17 cellular contexts compared by ENCODE assay signal in the genomic region with DNA sequence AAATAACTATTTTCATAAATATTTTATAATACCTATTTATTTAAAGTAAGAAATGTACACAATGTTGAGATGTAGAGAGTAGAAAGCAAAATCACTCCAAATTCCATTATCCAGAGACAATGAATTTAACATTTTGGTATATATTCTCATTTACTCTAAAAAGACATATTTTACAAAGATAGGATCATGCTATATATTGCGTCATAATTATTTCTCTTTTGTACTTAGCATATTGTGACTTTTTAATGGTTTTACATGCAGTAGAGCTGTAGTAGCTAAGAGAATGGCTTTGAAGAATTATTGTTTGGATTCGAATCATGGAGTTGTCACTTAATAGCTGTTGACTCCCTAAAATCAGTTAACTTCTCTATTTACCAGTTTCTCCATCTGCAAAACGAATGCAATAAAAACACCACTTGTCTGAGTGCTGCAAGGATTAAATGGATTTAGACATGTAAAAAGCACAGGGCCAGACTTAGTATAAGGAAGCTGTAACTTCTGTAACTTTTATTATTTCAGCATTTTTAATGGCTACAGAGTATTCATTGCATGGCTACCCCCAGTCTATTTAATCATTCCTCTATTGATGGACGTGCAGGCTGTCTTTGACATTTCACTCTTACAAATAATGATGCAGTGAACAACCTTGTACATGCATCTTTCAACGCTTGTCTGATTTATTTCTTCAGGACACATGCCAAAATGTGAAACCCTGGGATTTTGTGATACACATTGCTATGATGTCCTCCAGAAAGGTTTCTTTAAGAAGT. TPM values are rescaled to one million over a fixed set of nuclear protein-coding genes. Genes with fewer than 3 reads are reported as not detected.
DNase-seq lines count a peak whose midpoint lies in the region; ATAC-seq, FAIRE-seq and TF ChIP-seq lines count a peak whose summit lies in the region.
"Had no signal": no experiment of that assay in that cellular context is flagged by ENCODE, and none has a peak within 500 bp of the region (broad histone marks: within the 10 kb centered on the region; RNA-seq: fewer than 3 reads in every experiment).

No MANE protein-coding gene starts in this region.

- H3K4me3 Mint-ChIP-seq in immature natural killer cell, result no peak overlapping the region
- H3K4me3 Mint-ChIP-seq: activated naive CD4-positive, alpha-beta T cell treated with anti-CD3 and anti-CD28 coated beads for 36 hours had no signal

- H3K4me3 ChIP-seq in MM.1S (ENCODE audit: low read length) (no peak overlapping the region), right atrium auricular region (no peak overlapping the region), transverse colon (no peak overlapping the region)
- H3K4me3 ChIP-seq: SK-N-MC, thoracic aorta had no signal

- peaks cover 2 to 6% (median 5%) of the 10 kb centered on the region in 3 donors for H3K27me3 Mint-ChIP-seq in immature natural killer cell (ENCODE audit: low read depth in 3 of 3)

- H3K27ac Mint-ChIP-seq in immature natural killer cell, result no peak overlapping the region
- H3K27ac Mint-ChIP-seq: activated naive CD4-positive, alpha-beta T cell treated with anti-CD3 and anti-CD28 coated beads for 36 hours had no signal

- TF ChIP-seq EP300 in transverse colon (IDR thresholded peaks at IDR 0.05; ENCODE audit: low read depth), result no peak

- 0 out of 2 replicates have a peak, but pooled peaks cover 6% of the 10 kb centered on the region for H3K4me1 ChIP-seq in MM.1S (ENCODE audit: low read length)
- H3K4me1 ChIP-seq in right atrium auricular region, result no peaks in the 10 kb centered on the region
- peaks cover 0 to 31% (median 2%) of the 10 kb centered on the region in 4 donors for H3K4me1 ChIP-seq in transverse colon

- no peaks in the 10 kb centered on the region for H3K4me1 Mint-ChIP-seq in immature natural killer cell

- no peaks in the 10 kb centered on the region for H3K9me3 ChIP-seq in MM.1S (replicated peaks; ENCODE audit: insufficient read depth, low read length)
- H3K9me3 ChIP-seq in right atrium auricular region, result no peaks in the 10 kb centered on the region
- H3K9me3 ChIP-seq in transverse colon, result no peaks in the 10 kb centered on the region
- H3K9me3 ChIP-seq: thoracic aorta had no signal

- H3K9ac ChIP-seq in MM.1S (ENCODE audit: low read length), result no peak overlapping the region

- H3K27me3 ChIP-seq in MM.1S (replicated peaks; ENCODE audit: insufficient read depth, low read length) (no peaks in the 10 kb centered on the region), right atrium auricular region (no peaks in the 10 kb centered on the region), transverse colon (no peaks in the 10 kb centered on the region)
- H3K27me3 ChIP-seq: brain microvascular endothelial cell had no signal

- peaks cover 0 to 2% (median 2%) of the 10 kb centered on the region in 6 donors for H3K9me3 Mint-ChIP-seq in immature natural killer cell
- H3K9me3 Mint-ChIP-seq: activated naive CD4-positive, alpha-beta T cell treated with anti-CD3 and anti-CD28 coated beads for 36 hours had no signal

- no peak for TF ChIP-seq CTCF in MM.1S (IDR thresholded peaks at IDR 0.05; ENCODE audit: low read length)
- TF ChIP-seq CTCF in right atrium auricular region (IDR thresholded peaks at IDR 0.05), result no peak
- no peak for TF ChIP-seq CTCF in transverse colon (IDR thresholded peaks at IDR 0.05)

- H3K36me3 ChIP-seq in MM.1S (replicated peaks; ENCODE audit: insufficient read depth, low read length) (no peaks in the 10 kb centered on the region), right atrium auricular region (no peaks in the 10 kb centered on the region), transverse colon (no peaks in the 10 kb centered on the region)
- H3K36me3 ChIP-seq: brain microvascular endothelial cell, thoracic aorta had no signal

- no peak overlapping the region for H2AFZ ChIP-seq in MM.1S (ENCODE audit: low read length)

- DNase-seq in MM.1S (no peak), right atrium auricular region (ENCODE audit: low spot score) (no peak), immature natural killer cell (no peak), transverse colon (no peak), HTR-8/SVneo (ENCODE audit: insufficient read length, low spot score) (no peak)
- DNase-seq: ACHN; activated naive CD4-positive, alpha-beta T cell treated with anti-CD3 and anti-CD28 coated beads for 36 hours; brain microvascular endothelial cell; mesendoderm; NCI-H1105; NCI-H2227 treated with DMSO at 0.1 percent for 48 hours; nucleus accumbens had no signal

- no peaks in the 10 kb centered on the region for H4K20me1 ChIP-seq in MM.1S (ENCODE audit: insufficient read depth, low read length)

- no peaks in the 10 kb centered on the region for H3K9me2 ChIP-seq in MM.1S (replicated peaks; ENCODE audit: insufficient read depth, low read length)

- intact Hi-C loops in transverse colon (cut with DNase I; ENCODE audit: low total_unique reads), result no loop called here

- no peaks in the 10 kb centered on the region for H3K79me2 ChIP-seq in MM.1S (ENCODE audit: low read length)

- H3F3A ChIP-seq in MM.1S (ENCODE audit: insufficient read depth, low read length), result no peaks in the 10 kb centered on the region

- FAIRE-seq in HTR-8/SVneo (lab: Jason Lieb, UNC), result no peak

- in situ Hi-C loops in transverse colon (cut with MboI; ENCODE audit: low pct_ligation_motif_present in 1 of 4, low pct_unique_long_range_greater_than_20kb in 1 of 4, low sequenced_read_pairs in 3 of 4), result no loop called here

- TF ChIP-seq POLR2A in transverse colon (IDR thresholded peaks at IDR 0.05), result no peak

- ATAC-seq in GM18499 (IDR thresholded peaks at IDR 0.05; ENCODE audit: insufficient read depth, unreplicated experiment) (peak; percentile 16), GM21360 (IDR thresholded peaks at IDR 0.05; ENCODE audit: unreplicated experiment) (peak; percentile 30), HG03045 (IDR thresholded peaks at IDR 0.05; ENCODE audit: unreplicated experiment) (peak; percentile 12)

- H3K27ac ChIP-seq in MM.1S (ENCODE audit: low read length) (no peak overlapping the region), right atrium auricular region (no peak overlapping the region), transverse colon (no peak overlapping the region)
- H3K27ac ChIP-seq: brain microvascular endothelial cell, SK-N-MC, thoracic aorta had no signal

- no peaks in the 10 kb centered on the region for H3K36me3 Mint-ChIP-seq in immature natural killer cell

- peak overlapping the region; percentile 17; the same call in 1 of the 2 replicates for H3K4me2 ChIP-seq in MM.1S (ENCODE audit: low read depth, low read length)

- 57 to 62% methylated on average over 5 of the region's 5 CpGs for WGBS in transverse colon (ENCODE audit: low coverage in 1 of 2), 2 donors

RNA-seq across cellular contexts. Expression of a gene that starts 33.2 kb away (rescaled TPM):
- total RNA-seq in right atrium auricular region (10 to 100 TPM in 1 of 2 donors, 1 to 10 TPM in 1; 3.7 to 13.7 TPM), transverse colon (10 to 100 TPM; 13.7 to 65.4 (median 52.9) TPM)
- polyA plus RNA-seq in immature natural killer cell, result not detected
